In genomic region chr2:54594048-54594447, GRCh38 we compare ENCODE assay signal across 1 cellular context.
TF ChIP-seq lines count a peak whose summit lies in the region.

No MANE protein-coding gene starts in this region.

TF ChIP-seq in GM12878, 131 proteins besides CTCF, POLR2A, EP300 and RAD21:
- TF ChIP-seq SKIL (IDR thresholded peaks at IDR 0.05; ENCODE audit: low read depth, poor library complexity, severe bottlenecking) = peak; percentile 24
- no peak for TF ChIP-seq MYB (IDR thresholded peaks at IDR 0.05; ENCODE audit: borderline replicate concordance, low read depth, low read length)
- TF ChIP-seq NR2F1 (conservative IDR thresholded peaks at IDR 0.05) = peak; percentile 53
- no peak for TF ChIP-seq SPI1 (IDR thresholded peaks at IDR 0.05; ENCODE audit: borderline replicate concordance, insufficient read depth, low read depth, low read length)
